ENCODE assay signal across 15 cellular contexts in the genomic region with DNA sequence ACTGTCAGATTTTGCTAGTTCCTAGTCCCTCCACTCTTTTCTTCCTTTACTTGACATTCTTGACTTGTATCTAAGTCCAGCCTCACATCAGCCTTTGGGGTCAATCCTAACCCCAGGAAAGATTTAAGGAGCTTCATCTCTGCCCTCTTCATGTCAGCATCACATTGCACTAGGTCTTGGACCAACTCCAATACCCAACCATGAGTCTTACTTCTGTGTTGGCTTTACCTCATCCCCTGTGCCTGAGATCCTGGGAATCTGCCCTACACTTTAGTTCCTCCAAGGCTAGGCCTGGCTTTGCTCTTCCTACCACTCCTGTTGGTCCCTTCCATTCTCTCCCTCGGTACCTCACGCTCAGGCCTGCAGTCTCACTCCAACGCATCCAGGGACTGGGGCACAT.
"Had no signal": no experiment of that assay in that cellular context is flagged by ENCODE, and none has a peak within 500 bp of the region (broad histone marks: within the 10 kb centered on the region; RNA-seq: fewer than 3 reads in every experiment).

No MANE protein-coding gene starts in this region.

- H3K9me3 ChIP-seq: adrenal gland, heart left ventricle, prostate gland, thoracic aorta had no signal

- DNase-seq: activated CD4-positive, alpha-beta T cell treated with anti-CD3 and anti-CD28 coated beads, Interleukin-2, amount 50 U/mL, for 1 hour; activated naive CD4-positive, alpha-beta T cell treated with anti-CD3 and anti-CD28 coated beads, Interleukin-2, amount 10 ng/mL, durations not matched to agents 7 days and 5 days; activated T-cell treated with anti-CD3 and anti-CD28 coated beads for 4 hours; adrenal gland; central memory CD4-positive, alpha-beta T cell; erythroblast; foreskin melanocyte; heart left ventricle; nephron progenitor cell; stimulated activated CD4-positive, alpha-beta T cell treated with anti-CD3 and anti-CD28 coated beads, Interleukin-4, amount 100 ng/mL, for 1 hour; stimulated activated CD8-positive, alpha-beta memory T cell treated with anti-CD3 and anti-CD28 coated beads, Interleukin-4, amount 100 ng/mL, for 48 hours; T-helper 17 cell had no signal

- H3K36me3 ChIP-seq: adrenal gland, heart left ventricle, prostate gland, thoracic aorta had no signal

- H3K4me3 ChIP-seq: adrenal gland, heart left ventricle, prostate gland, thoracic aorta had no signal

- H3K27me3 ChIP-seq: adrenal gland, heart left ventricle had no signal

- ATAC-seq: activated T-helper 17 cell treated with anti-CD3 and anti-CD28 coated beads, Interleukin-2, amount 50 U/mL, for 72 hours; heart left ventricle; T-helper 17 cell had no signal

- H3K27ac ChIP-seq: prostate gland, thoracic aorta had no signal

- H3K4me1 ChIP-seq: prostate gland had no signal
